Comparison of ENCODE assay signal across 14 cellular contexts in the genomic region with DNA sequence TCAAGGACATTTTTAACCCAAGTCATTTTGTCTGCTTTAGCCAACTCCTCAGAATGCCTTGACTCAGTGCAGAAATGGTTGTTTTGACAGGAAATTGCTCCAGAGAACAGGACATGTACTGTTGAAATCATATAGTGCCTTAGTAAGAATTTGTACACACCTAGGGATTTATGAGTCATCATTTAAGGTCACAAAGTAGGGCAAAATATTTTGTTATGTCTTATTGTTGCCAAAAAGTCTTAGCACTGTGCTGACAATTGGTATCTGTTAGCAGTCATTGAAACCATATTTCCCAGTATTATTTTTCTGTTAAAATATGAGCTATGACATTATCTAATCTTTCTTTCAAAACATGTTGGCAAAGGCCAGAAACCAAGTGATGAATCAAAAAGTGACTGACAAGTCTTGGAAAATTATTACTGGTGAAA.
DNase-seq lines count a peak whose midpoint lies in the region; ATAC-seq and TF ChIP-seq lines count a peak whose summit lies in the region.
"Had no signal": no experiment of that assay in that cellular context is flagged by ENCODE, and none has a peak within 500 bp of the region (broad histone marks: within the 10 kb centered on the region; RNA-seq: fewer than 3 reads in every experiment).

No MANE protein-coding gene starts in this region.

- peak in 6 of 8 donors; percentile 16 to 84 (median 50) for ATAC-seq in heart right ventricle
- ATAC-seq: activated CD4-positive, CD25-positive, alpha-beta regulatory T cell treated with anti-CD3 and anti-CD28 coated beads, Interleukin-2, amount 50 U/mL, for 24 hours; activated T-cell treated with anti-CD3 and anti-CD28 coated beads, Interleukin-2, amount 50 U/mL, for 4 hours; upper lobe of right lung had no signal

- no peak overlapping the region for H3K18ac ChIP-seq in mesendoderm (ENCODE audit: low read length)

- no peak overlapping the region for H2AK5ac ChIP-seq in mesendoderm (ENCODE audit: low read length)

- in situ Hi-C loops in astrocyte of the spinal cord (cut with HindIII; ENCODE audit: low sequenced_read_pairs) = no loop called here

- H2BK120ac ChIP-seq in mesendoderm (ENCODE audit: low read depth, low read length) = no peak overlapping the region

- H3K4me1 ChIP-seq in breast epithelium (no peaks in the 10 kb centered on the region), heart right ventricle (peaks cover 0 to 10% (median 0%) of the 10 kb centered on the region in 9 donors), tibial artery (peaks cover 0 to 15% (median 5%) of the 10 kb centered on the region in 4 donors), mesendoderm (ENCODE audit: control insufficient read depth, low read depth, low read length) (no peaks in the 10 kb centered on the region)
- H3K4me1 ChIP-seq: upper lobe of right lung had no signal

- TF ChIP-seq CTCF in MCF 10A (IDR thresholded peaks at IDR 0.05; ENCODE audit: unreplicated experiment) (no peak), breast epithelium (IDR thresholded peaks at IDR 0.05) (no peak), astrocyte of the spinal cord (IDR thresholded peaks at IDR 0.05; ENCODE audit: low read depth, low read length) (no peak), heart right ventricle (IDR thresholded peaks at IDR 0.05) (no peak), tibial artery (IDR thresholded peaks at IDR 0.05) (no peak)

- no peaks in the 10 kb centered on the region for H3K9me3 Mint-ChIP-seq in MCF 10A (ENCODE audit: unreplicated experiment)
- H3K9me3 Mint-ChIP-seq: activated T-cell treated with anti-CD3 and anti-CD28 coated beads, Interleukin-2, amount 50 U/mL, for 4 hours had no signal

- no peak for TF ChIP-seq POLR2A in breast epithelium (IDR thresholded peaks at IDR 0.05)

- no peak overlapping the region for H2BK5ac ChIP-seq in mesendoderm (ENCODE audit: low read length)

- no peak overlapping the region for H3K9ac ChIP-seq in mesendoderm (ENCODE audit: low read length)

- no peaks in the 10 kb centered on the region for H3K27me3 ChIP-seq in breast epithelium
- no peaks in the 10 kb centered on the region for H3K27me3 ChIP-seq in heart right ventricle
- H3K27me3 ChIP-seq in tibial artery = no peaks in the 10 kb centered on the region
- H3K27me3 ChIP-seq in mesendoderm (ENCODE audit: insufficient read depth, low read length, poor library complexity) = no peaks in the 10 kb centered on the region
- H3K27me3 ChIP-seq: upper lobe of right lung had no signal

- H3K27ac Mint-ChIP-seq in MCF 10A (ENCODE audit: low read depth, unreplicated experiment) = peak overlapping the region; percentile 89

- no peak overlapping the region for H3K27ac ChIP-seq in breast epithelium
- no peak overlapping the region for H3K27ac ChIP-seq in heart right ventricle
- H3K27ac ChIP-seq in tibial artery = peak overlapping the region; percentile 19 to 31
- H3K27ac ChIP-seq in mesendoderm (ENCODE audit: low read depth, low read length) = no peak overlapping the region
- H3K27ac ChIP-seq: upper lobe of right lung had no signal

- H3K36me3 Mint-ChIP-seq in MCF 10A (ENCODE audit: insufficient read depth, unreplicated experiment) = peaks cover 6% of the 10 kb centered on the region

- no peak overlapping the region for H3K56ac ChIP-seq in mesendoderm (ENCODE audit: low read length)

- H3K27me3 Mint-ChIP-seq in MCF 10A (ENCODE audit: insufficient read depth, unreplicated experiment) = no peaks in the 10 kb centered on the region

- peak; percentile 94 for DNase-seq in MCF 10A (ENCODE audit: unreplicated experiment)
- no peak for DNase-seq in breast epithelium (ENCODE audit: low spot score in 2 of 2)
- peak; percentile 43 for DNase-seq in astrocyte of the spinal cord (ENCODE audit: low read depth, low spot score)
- no peak for DNase-seq in heart right ventricle
- no peak for DNase-seq in tibial artery
- no peak for DNase-seq in mesendoderm
- DNase-seq in NOMO-1 (lab: John Stamatoyannopoulos, UW; ENCODE audit: unreplicated experiment in 2 of 2) = no peak
- DNase-seq in activated T-cell treated with anti-CD3 and anti-CD28 coated beads, Interleukin-2, amount 50 U/mL, for 1 hour = no peak
- DNase-seq: 8988T; activated T-cell treated with anti-CD3 and anti-CD28 coated beads, Interleukin-2, amount 50 U/mL, for 4 hours; NCI-H1105 treated with DMSO at 0.1 percent for 48 hours; stimulated activated CD4-positive, alpha-beta T cell treated with anti-CD3 and anti-CD28 coated beads, Interleukin-12 subunit alpha, Interleukin-12 subunit beta, amount 100 ng/mL, for 4 hours; upper lobe of right lung had no signal

- H3K36me3 ChIP-seq in breast epithelium (no peaks in the 10 kb centered on the region), heart right ventricle (no peaks in the 10 kb centered on the region), tibial artery (no peaks in the 10 kb centered on the region), mesendoderm (ENCODE audit: control insufficient read depth, insufficient read depth, low read length) (no peaks in the 10 kb centered on the region)
- H3K36me3 ChIP-seq: upper lobe of right lung had no signal

- H3K4me3 Mint-ChIP-seq in MCF 10A (ENCODE audit: unreplicated experiment) = peak overlapping the region; percentile 62
- H3K4me3 Mint-ChIP-seq: activated T-cell treated with anti-CD3 and anti-CD28 coated beads, Interleukin-2, amount 50 U/mL, for 4 hours had no signal

- H4K5ac ChIP-seq in mesendoderm (ENCODE audit: low read length) = no peak overlapping the region

- H3K9me3 ChIP-seq in breast epithelium (no peaks in the 10 kb centered on the region), heart right ventricle (no peaks in the 10 kb centered on the region), tibial artery (no peaks in the 10 kb centered on the region)
- H3K9me3 ChIP-seq: upper lobe of right lung had no signal

- H3K23ac ChIP-seq in mesendoderm (ENCODE audit: low read length) = no peak overlapping the region

- no peaks in the 10 kb centered on the region for H3K79me2 ChIP-seq in mesendoderm (ENCODE audit: control insufficient read depth, insufficient read depth, low read length)

- CTCF ChIA-PET in MCF 10A (lab: Yijun Ruan, JAX) = interaction anchor here (0.6 to 1.5 kb wide), 8 partner anchors 13 to 500 kb away, joined by 3 to 7 read pairs (median 4); partner anchors contain the start of gene RBM45

- no peak overlapping the region for H3K4me2 ChIP-seq in mesendoderm (ENCODE audit: low read length)

- BruUV-seq in MCF 10A (replicated peaks; lab: Mats Ljungman, UMichigan) = no TSS peak

- H4K8ac ChIP-seq in mesendoderm (ENCODE audit: low read depth, low read length) = no peak overlapping the region

- H3K4me3 ChIP-seq in breast epithelium (no peak overlapping the region), astrocyte of the spinal cord (ENCODE audit: low read depth, low read length) (no peak overlapping the region), heart right ventricle (no peak overlapping the region), tibial artery (no peak overlapping the region), mesendoderm (ENCODE audit: low read length) (no peak overlapping the region)
- H3K4me3 ChIP-seq: upper lobe of right lung had no signal

- H3K4ac ChIP-seq in mesendoderm (ENCODE audit: low read depth, low read length) = no peak overlapping the region

- POLR2A ChIA-PET in MCF 10A (lab: Yijun Ruan, JAX) = interaction anchor here (0.7 to 7.1 kb wide), 24 partner anchors 11 to 187 kb away, joined by 3 to 77 read pairs (median 6); partner anchors contain the start of genes OSBPL6, PLEKHA3 and RBM45

- intact Hi-C loops in MCF 10A (cut with micrococcal nuclease) (loop anchor here (5.0 kb wide), 1 partner anchor 106 kb away; the partner anchor contains the start of gene OSBPL6), breast epithelium (cut with DNase I; ENCODE audit: low total_unique reads) (no loop called here), heart right ventricle (cut with DNase I) (no loop called here), tibial artery (cut with DNase I; ENCODE audit: low total_unique reads) (no loop called here)

- no peaks in the 10 kb centered on the region for H3K79me1 ChIP-seq in mesendoderm (ENCODE audit: low read length)

- H2BK15ac ChIP-seq in mesendoderm (replicated peaks; ENCODE audit: low read depth) = no peak overlapping the region

- peaks cover 22% of the 10 kb centered on the region for H3K4me1 Mint-ChIP-seq in MCF 10A (ENCODE audit: insufficient read depth, unreplicated experiment)

Comparison
In these comparisons a context has a peak if more than half of its experiments do, and no peak if none do; other contexts are left out.
1. DNase-seq: peak in MCF 10A (single experiment) and astrocyte of the spinal cord (single experiment); none in breast epithelium (0 of 2), heart right ventricle (0 of 2), tibial artery (0 of 2), mesendoderm (single experiment), NOMO-1 (0 of 2) and activated T-cell treated with anti-CD3 and anti-CD28 coated beads, Interleukin-2, amount 50 U/mL, for 1 hour (single experiment).
2. H3K27ac ChIP-seq: peak in tibial artery (2 of 2); none in breast epithelium (0 of 2), heart right ventricle (0 of 10) and mesendoderm (single experiment).